ENCODE assay signal across 11 cellular contexts in genomic region chr5:176413709-176414191, GRCh38. TPM values are rescaled to one million over a fixed set of nuclear protein-coding genes. Genes with fewer than 3 reads are reported as not detected.
DNase-seq lines count a peak whose midpoint lies in the region; ATAC-seq and TF ChIP-seq lines count a peak whose summit lies in the region.
"Had no signal": no experiment of that assay in that cellular context is flagged by ENCODE, and none has a peak within 500 bp of the region (broad histone marks: within the 10 kb centered on the region; RNA-seq: fewer than 3 reads in every experiment).

No MANE protein-coding gene starts in this region.

- H4K91ac ChIP-seq in mesenchymal stem cell (ENCODE audit: low read length), result no peak overlapping the region

- no peak overlapping the region for H2BK120ac ChIP-seq in mesenchymal stem cell (ENCODE audit: low read depth, low read length)

- H2AK5ac ChIP-seq in mesenchymal stem cell (ENCODE audit: low read length, severe bottlenecking), result no peak overlapping the region

- peak overlapping the region in 1 of 2 experiments; percentile 15 for H2BK12ac ChIP-seq in mesenchymal stem cell (ENCODE audit: low read length in 2 of 2)

- WGBS in mesenchymal stem cell, result 89% methylated on average over 7 of the region's 7 CpGs
- WGBS in testis, 2 donors, result 76 to 80% methylated on average over 4 to 7 of the region's 7 CpGs

- H3K18ac ChIP-seq in mesenchymal stem cell (ENCODE audit: low read depth in 1 of 2, low read length in 2 of 2), result no peak overlapping the region

- no peak overlapping the region for H2BK5ac ChIP-seq in mesenchymal stem cell (ENCODE audit: low read depth, low read length, poor library complexity, severe bottlenecking)

- no peak overlapping the region for H2AFZ ChIP-seq in PC-3 (ENCODE audit: low read length)
- H2AFZ ChIP-seq in mesenchymal stem cell (ENCODE audit: low read depth, low read length), result no peak overlapping the region

- CTCF ChIA-PET in PC-3 (lab: Charles Lee), result no interaction called here

- peak overlapping the region; percentile 91 for H3K27ac Mint-ChIP-seq in central memory CD8-positive, alpha-beta T cell (ENCODE audit: low read depth)
- H3K27ac Mint-ChIP-seq: activated naive CD8-positive, alpha-beta T cell treated with anti-CD3 and anti-CD28 coated beads for 36 hours had no signal

- TF ChIP-seq CTCF in PC-3 (conservative IDR thresholded peaks at IDR 0.05; ENCODE audit: low read depth, low read length), result no peak
- TF ChIP-seq CTCF in testis (IDR thresholded peaks at IDR 0.05), result no peak

- POLR2A ChIA-PET in PC-3 (lab: Charles Lee; ENCODE audit: unreplicated experiment), result no interaction called here

- H3K36me3 ChIP-seq in PC-3 (ENCODE audit: low read depth, low read length) (peaks cover 6% of the 10 kb centered on the region; the same call in 1 of the 2 replicates), mesenchymal stem cell (ENCODE audit: control insufficient read depth in 1 of 2, insufficient read depth in 2 of 2, low read depth in 1 of 2, low read length in 2 of 2) (peaks cover 10 to 13% of the 10 kb centered on the region in 2 experiments), testis (ENCODE audit: low read depth, missing control alignments) (no peaks in the 10 kb centered on the region)

- peaks cover 61% of the 10 kb centered on the region for H3K79me2 ChIP-seq in PC-3 (ENCODE audit: low read length)

- peaks cover 22% of the 10 kb centered on the region for H3K36me3 Mint-ChIP-seq in central memory CD8-positive, alpha-beta T cell (ENCODE audit: insufficient read depth)
- H3K36me3 Mint-ChIP-seq: activated naive CD8-positive, alpha-beta T cell treated with anti-CD3 and anti-CD28 coated beads for 36 hours had no signal

- peaks cover 16% of the 10 kb centered on the region; the same call in 1 of the 2 replicates for H4K20me1 ChIP-seq in PC-3 (ENCODE audit: low read length)

- ATAC-seq in PC-3 (no peak), HG02642 (IDR thresholded peaks at IDR 0.05; ENCODE audit: poor library complexity, unreplicated experiment) (no peak)
- ATAC-seq in central memory CD8-positive, alpha-beta T cell (replicated peaks; ENCODE audit: extremely low read depth, poor library complexity, severe bottlenecking), result no peak

- H3K27ac ChIP-seq in PC-3 (ENCODE audit: low read length) (no peak overlapping the region), mesenchymal stem cell (ENCODE audit: low read length, poor library complexity, severe bottlenecking) (no peak overlapping the region), testis (peak overlapping the region; percentile 21 to 25)

- H3F3A ChIP-seq in PC-3 (ENCODE audit: low read length, unreplicated experiment), result no peaks in the 10 kb centered on the region

- H4K8ac ChIP-seq in mesenchymal stem cell (ENCODE audit: low read length), result no peak overlapping the region

- H3K4me2 ChIP-seq in PC-3 (ENCODE audit: low read length), result peak overlapping the region; percentile 92
- no peak overlapping the region for H3K4me2 ChIP-seq in mesenchymal stem cell (ENCODE audit: low read length, poor library complexity, severe bottlenecking)

- peaks cover 70% of the 10 kb centered on the region for H3K4me1 ChIP-seq in PC-3 (ENCODE audit: insufficient read depth, low read length)
- peaks cover 34% of the 10 kb centered on the region for H3K4me1 ChIP-seq in mesenchymal stem cell (ENCODE audit: control insufficient read depth, insufficient read depth, low read depth, low read length)
- H3K4me1 ChIP-seq in testis, result peaks cover 34% of the 10 kb centered on the region

- H2BK15ac ChIP-seq in mesenchymal stem cell (ENCODE audit: low read depth, poor library complexity, severe bottlenecking), result no peak overlapping the region

- H3K9me3 ChIP-seq in PC-3 (ENCODE audit: low read length) (no peaks in the 10 kb centered on the region), mesenchymal stem cell (ENCODE audit: control insufficient read depth, low read length) (no peaks in the 10 kb centered on the region), testis (no peaks in the 10 kb centered on the region)
- H3K9me3 ChIP-seq: Peyer's patch had no signal

- no peak for TF ChIP-seq POLR2A in testis (IDR thresholded peaks at IDR 0.05)

- no peak overlapping the region for H3K23ac ChIP-seq in mesenchymal stem cell (ENCODE audit: low read length in 2 of 2)

- no TSS peak for BruUV-seq in PC-3 (replicated peaks; lab: Mats Ljungman, UMichigan)

- H3K4me1 Mint-ChIP-seq in central memory CD8-positive, alpha-beta T cell, result peaks cover 58% of the 10 kb centered on the region

- no peaks in the 10 kb centered on the region for H3K27me3 Mint-ChIP-seq in central memory CD8-positive, alpha-beta T cell
- H3K27me3 Mint-ChIP-seq: activated naive CD8-positive, alpha-beta T cell treated with anti-CD3 and anti-CD28 coated beads for 36 hours had no signal

- H3K4me3 ChIP-seq in PC-3 (ENCODE audit: low read length) (peak overlapping the region; percentile 94; the same call in 1 of the 2 replicates), mesenchymal stem cell (ENCODE audit: insufficient read depth in 1 of 2, low read depth in 1 of 2, low read length in 2 of 2) (peak overlapping the region in 1 of 2 experiments; percentile 5), testis (no peak overlapping the region)

- H3K9ac ChIP-seq in PC-3 (ENCODE audit: low read length) (no peak overlapping the region), mesenchymal stem cell (ENCODE audit: low read length) (peak overlapping the region; percentile 93)

- H3K9me2 ChIP-seq in PC-3 (replicated peaks; ENCODE audit: low read length), result no peaks in the 10 kb centered on the region

- no peak overlapping the region for H3K4me3 Mint-ChIP-seq in central memory CD8-positive, alpha-beta T cell

- H3K27me3 ChIP-seq in PC-3 (ENCODE audit: low read length) (no peaks in the 10 kb centered on the region), mesenchymal stem cell (ENCODE audit: control insufficient read depth in 1 of 2, insufficient read depth in 1 of 2, low read length in 2 of 2) (no peaks in the 10 kb centered on the region), testis (no peaks in the 10 kb centered on the region)
- H3K27me3 ChIP-seq: Peyer's patch had no signal

- no peak overlapping the region for H3K4ac ChIP-seq in mesenchymal stem cell (ENCODE audit: low read depth in 1 of 2, low read length in 2 of 2)

- DNase-seq in PC-3 (no peak), mesenchymal stem cell (no peak), testis (no peak)
- DNase-seq in central memory CD8-positive, alpha-beta T cell (ENCODE audit: low spot score in 2 of 2), result no peak
- DNase-seq in activated CD4-positive, alpha-beta T cell treated with anti-CD3 and anti-CD28 coated beads, Interleukin-2, amount 50 U/mL, for 1 hour, result no peak
- DNase-seq in stimulated activated CD4-positive, alpha-beta T cell treated with anti-CD3 and anti-CD28 coated beads, Interleukin-4, amount 100 ng/mL, for 1 hour, result no peak
- DNase-seq: activated naive CD8-positive, alpha-beta T cell treated with anti-CD3 and anti-CD28 coated beads for 36 hours; DMS 273 treated with DMSO at 0.1 percent for 48 hours; NCI-H345 had no signal

- H3K9me3 Mint-ChIP-seq in central memory CD8-positive, alpha-beta T cell, result no peaks in the 10 kb centered on the region
- H3K9me3 Mint-ChIP-seq: activated naive CD8-positive, alpha-beta T cell treated with anti-CD3 and anti-CD28 coated beads for 36 hours had no signal

- H3K79me1 ChIP-seq in mesenchymal stem cell (replicated peaks; ENCODE audit: low read length, poor library complexity, severe bottlenecking), result peaks cover 35% of the 10 kb centered on the region

- intact Hi-C loops in PC-3 (cut with micrococcal nuclease), result loop anchor here (2.0 kb wide), 1 partner anchor 53 kb away; the partner anchor contains the start of gene KIAA1191
- intact Hi-C loops in testis (cut with DNase I; ENCODE audit: low total_unique reads), result loop anchor here (10.0 kb wide), 1 partner anchor 121 kb away; the partner anchor contains the start of gene RNF44

- H3K14ac ChIP-seq in mesenchymal stem cell (ENCODE audit: low read length in 2 of 2), result no peak overlapping the region

RNA-seq across cellular contexts. Expression of gene CLTB, which starts 2.6 kb away (rescaled TPM):
- 354 and 460 TPM in 2 replicates for total RNA-seq in PC-3 (2014; rRNA removed)
- 85.7 TPM for polyA plus RNA-seq in mesenchymal stem cell (2013, experiment 1 of 2)
- 88.1 TPM for polyA plus RNA-seq in mesenchymal stem cell (2013, experiment 2 of 2)
- 100 to 1,000 TPM; 103 to 107 TPM for total RNA-seq in testis
- polyA plus RNA-seq in testis (ENCODE audit: insufficient read depth, low read depth, low replicate concordance), result 60.8 TPM

RNA-seq across cellular contexts. Expression of gene HIGD2A, which starts 25.2 kb away (rescaled TPM):
- total RNA-seq in PC-3 (2014; rRNA removed), result 164 and 174 TPM in 2 replicates
- polyA plus RNA-seq in mesenchymal stem cell (2013, experiment 1 of 2), result 225 TPM
- 222 TPM for polyA plus RNA-seq in mesenchymal stem cell (2013, experiment 2 of 2)
- 100 to 1,000 TPM; 129 to 184 TPM for total RNA-seq in testis
- polyA plus RNA-seq in testis (ENCODE audit: insufficient read depth, low read depth, low replicate concordance), result 128 TPM

RNA-seq across cellular contexts. Expression of gene NOP16, which starts 25.4 kb away (rescaled TPM):
- total RNA-seq in PC-3 (2014; rRNA removed) (92.6 and 103 TPM in 2 replicates), testis (10 to 100 TPM; 19.1 to 19.2 TPM)
- 17.4 TPM for polyA plus RNA-seq in mesenchymal stem cell (2013, experiment 1 of 2)
- polyA plus RNA-seq in mesenchymal stem cell (2013, experiment 2 of 2), result 18.6 TPM
- 23.6 TPM for polyA plus RNA-seq in testis (ENCODE audit: insufficient read depth, low read depth, low replicate concordance)

RNA-seq across cellular contexts. Expression of gene FAF2, which starts 34.4 kb away (rescaled TPM):
- total RNA-seq in PC-3 (2014; rRNA removed) (51.4 TPM in 2 replicates), testis (10 to 100 TPM; 53.9 to 57.6 TPM)
- 45.1 TPM for polyA plus RNA-seq in mesenchymal stem cell (2013, experiment 1 of 2)
- polyA plus RNA-seq in mesenchymal stem cell (2013, experiment 2 of 2), result 44.4 TPM
- 55.0 TPM for polyA plus RNA-seq in testis (ENCODE audit: insufficient read depth, low read depth, low replicate concordance)

RNA-seq across cellular contexts. Expression of gene ARL10, which starts 48.5 kb away (rescaled TPM):
- total RNA-seq in PC-3 (2014; rRNA removed) (0.15 and 2.6 TPM in 2 replicates), testis (1 to 10 TPM; 5.8 to 8.9 TPM)
- polyA plus RNA-seq in mesenchymal stem cell (2013, experiment 1 of 2), result 4.8 TPM
- 4.6 TPM for polyA plus RNA-seq in mesenchymal stem cell (2013, experiment 2 of 2)
- polyA plus RNA-seq in testis (ENCODE audit: insufficient read depth, low read depth, low replicate concordance), result 8.3 TPM

Comparison
In these comparisons a context has a peak if more than half of its experiments do, and no peak if none do; other contexts are left out.
1. H3K27ac ChIP-seq: peak in testis (2 of 2); none in PC-3 (single experiment) and mesenchymal stem cell (single experiment).